ENCODE assay signal across 2 cellular contexts in the genomic region with DNA sequence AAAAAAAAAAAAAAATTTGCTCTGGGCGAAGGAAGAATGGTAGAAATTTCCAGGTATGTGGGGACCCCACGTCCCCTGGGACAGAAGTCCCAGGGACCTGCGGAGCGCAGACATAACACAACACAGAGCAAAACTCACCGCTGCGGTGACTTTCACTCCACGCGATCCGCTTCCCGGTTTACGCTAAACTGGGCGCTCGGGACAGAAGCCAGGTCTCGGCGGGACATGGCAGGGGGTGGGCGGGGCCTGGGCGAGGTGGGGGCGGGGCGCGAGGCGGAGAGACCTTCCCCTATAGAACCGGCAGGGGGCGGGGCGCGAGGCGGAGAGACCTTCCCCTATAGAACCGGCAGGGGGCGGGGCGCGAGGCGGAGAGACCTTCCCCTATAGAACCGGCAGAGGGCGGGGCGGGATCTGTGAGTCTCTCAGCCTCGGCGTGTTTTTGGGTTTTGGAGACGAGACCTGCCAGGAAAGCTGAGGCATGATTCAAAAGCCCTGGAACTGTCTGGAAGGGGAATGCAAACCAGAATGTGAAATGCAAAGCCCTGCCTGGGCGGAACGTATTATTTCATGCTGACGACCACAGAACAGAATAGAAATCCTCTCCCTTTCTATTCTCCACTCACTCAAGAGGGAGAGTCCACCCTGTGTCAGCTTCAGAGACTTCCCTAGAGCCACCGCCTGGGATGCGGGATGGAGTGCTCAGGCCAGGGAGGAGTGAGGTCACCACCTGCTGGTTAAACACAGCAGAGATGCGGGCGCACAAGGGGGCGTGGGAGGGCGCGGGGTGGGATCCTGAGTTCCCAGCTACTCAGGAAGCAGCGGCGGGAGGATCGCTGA.
TF ChIP-seq lines count a peak whose summit lies in the region.

No MANE protein-coding gene starts in this region.

TF ChIP-seq in IMR-90, 13 proteins besides CTCF, POLR2A, EP300 and RAD21:
- TF ChIP-seq SMC3 (IDR thresholded peaks at IDR 0.05; ENCODE audit: low read depth, low read length), result no peak
- no peak for TF ChIP-seq CHD1 (IDR thresholded peaks at IDR 0.05; ENCODE audit: low read depth, low read length)
- no peak for TF ChIP-seq RCOR1 (IDR thresholded peaks at IDR 0.05; ENCODE audit: insufficient replicate concordance, low read length)
- TF ChIP-seq MAZ (IDR thresholded peaks at IDR 0.05; ENCODE audit: borderline replicate concordance, low read depth, low read length), result peak; percentile 24; the same call in 1 of the 2 replicates

TF ChIP-seq in GM12878, 131 proteins besides CTCF, POLR2A, EP300 and RAD21:
- TF ChIP-seq SP1 (IDR thresholded peaks at IDR 0.05; ENCODE audit: low read depth, low read length) (no peak), TBL1XR1 (IDR thresholded peaks at IDR 0.05; ENCODE audit: low read depth, low read length) (no peak), POLR2AphosphoS2 (IDR thresholded peaks at IDR 0.05; ENCODE audit: low read depth, low read length) (no peak), SKIL (IDR thresholded peaks at IDR 0.05; ENCODE audit: low read depth, poor library complexity, severe bottlenecking) (no peak), STAT3 (IDR thresholded peaks at IDR 0.05; ENCODE audit: low read depth, low read length) (no peak), PAX8 (IDR thresholded peaks at IDR 0.05) (no peak), SIN3A (IDR thresholded peaks at IDR 0.05; ENCODE audit: low read depth, low read length) (no peak), IRF3 (IDR thresholded peaks at IDR 0.05) (no peak), ZBTB33 (IDR thresholded peaks at IDR 0.05) (no peak), SMAD1 (IDR thresholded peaks at IDR 0.05; ENCODE audit: low read depth, partially characterized antibody) (no peak)
